ENCODE assay signal across 8 cellular contexts in genomic region chr1:155961937-155962336, GRCh38. TPM values are rescaled to one million over a fixed set of nuclear protein-coding genes. Genes with fewer than 3 reads are reported as not detected.
DNase-seq lines count a peak whose midpoint lies in the region; ATAC-seq lines count a peak whose summit lies in the region.

No MANE protein-coding gene starts in this region.

- peaks cover 94% of the 10 kb centered on the region for H3K36me3 ChIP-seq in mesodermal cell (ENCODE audit: control insufficient read depth, insufficient read depth, low read length)

- no peaks in the 10 kb centered on the region for H3K9me3 ChIP-seq in mesodermal cell (ENCODE audit: control insufficient read depth, low read length)

- H3K27ac ChIP-seq in cingulate gyrus (ENCODE audit: low read depth, low read length) (peak overlapping the region; percentile 91), mesodermal cell (ENCODE audit: low read depth, low read length, severe bottlenecking) (peak overlapping the region; percentile 16)

- DNase-seq in EH (ENCODE audit: low read depth) (peak; percentile 97), NCI-H226 (peak; percentile 99), DMS79 (lab: John Stamatoyannopoulos, UW) (no peak), midbrain (lab: John Stamatoyannopoulos, UW) (no peak)
- DNase-seq in stimulated activated CD4-positive, alpha-beta T cell treated with anti-CD3 and anti-CD28 coated beads, Interleukin-12 subunit alpha, Interleukin-12 subunit beta, amount 100 ng/mL, for 4 hours: no peak

- no peak for ATAC-seq in HG03196 (IDR thresholded peaks at IDR 0.05; ENCODE audit: unreplicated experiment)

- H3K4me1 ChIP-seq in mesodermal cell (ENCODE audit: control insufficient read depth, insufficient read depth, low read length, poor library complexity, severe bottlenecking): peaks cover 23% of the 10 kb centered on the region

- WGBS in mesodermal cell (ENCODE audit: insufficient coverage in 2 of 2), 2 experiments: 71 to 78% methylated on average over 10 to 13 of the region's 14 CpGs

- no peak overlapping the region for H3K4me3 ChIP-seq in mesodermal cell (ENCODE audit: extremely low read depth, insufficient read depth, low read length, poor library complexity, severe bottlenecking)

RNA-seq across cellular contexts. Expression of gene ARHGEF2, which starts 16.4 kb away (rescaled TPM):
- polyA plus RNA-seq in mesodermal cell (2013, experiment 1 of 2): 106 TPM
- 77.0 TPM for polyA plus RNA-seq in mesodermal cell (2013, experiment 2 of 2)

RNA-seq across cellular contexts. Expression of gene RXFP4, which starts 20.5 kb away (rescaled TPM):
- polyA plus RNA-seq in mesodermal cell (2013, experiment 1 of 2): not detected
- polyA plus RNA-seq in mesodermal cell (2013, experiment 2 of 2): not detected

RNA-seq across cellular contexts. Expression of gene KHDC4, which starts 27.7 kb away (rescaled TPM):
- 37.3 TPM for polyA plus RNA-seq in mesodermal cell (2013, experiment 1 of 2)
- 39.6 TPM for polyA plus RNA-seq in mesodermal cell (2013, experiment 2 of 2)

RNA-seq across cellular contexts. Expression of gene RIT1, which starts 50.8 kb away (rescaled TPM):
- polyA plus RNA-seq in mesodermal cell (2013, experiment 1 of 2): 46.8 TPM
- 38.1 TPM for polyA plus RNA-seq in mesodermal cell (2013, experiment 2 of 2)

RNA-seq across cellular contexts. Expression of gene SSR2, which starts 58.8 kb away (rescaled TPM):
- polyA plus RNA-seq in mesodermal cell (2013, experiment 1 of 2): 466 TPM
- polyA plus RNA-seq in mesodermal cell (2013, experiment 2 of 2): 390 TPM

Comparison
In these comparisons a context has a peak if more than half of its experiments do, and no peak if none do; other contexts are left out.
1. DNase-seq: peak in EH (single experiment) and NCI-H226 (single experiment); none in stimulated activated CD4-positive, alpha-beta T cell treated with anti-CD3 and anti-CD28 coated beads, Interleukin-12 subunit alpha, Interleukin-12 subunit beta, amount 100 ng/mL, for 4 hours (single experiment), DMS79 (single experiment) and midbrain (single experiment).